In the genomic region with DNA sequence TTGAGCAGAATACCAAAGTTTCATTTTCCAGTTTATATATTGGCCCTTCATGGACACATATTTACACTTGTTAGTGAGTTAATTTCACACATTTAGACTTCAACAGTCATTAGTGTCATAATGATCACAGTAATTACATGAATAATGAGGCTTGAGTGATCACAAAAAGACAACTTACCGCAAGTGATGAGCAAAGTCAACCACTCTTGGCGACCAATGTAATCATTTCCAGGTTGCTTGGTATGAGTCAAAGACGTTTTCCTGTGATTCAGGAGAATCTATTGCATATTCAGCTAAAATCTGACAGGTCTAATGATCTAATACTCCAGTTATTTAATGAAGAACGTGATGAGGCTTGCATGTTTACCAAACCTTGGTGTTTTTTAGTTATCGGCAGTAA, we compare ENCODE assay signal across 24 cellular contexts.
A peak's percentile ranks its signal among the peaks of the same experiment; 100 is the strongest.
DNase-seq lines count a peak whose midpoint lies in the region; ATAC-seq, FAIRE-seq and TF ChIP-seq lines count a peak whose summit lies in the region.
"Had no signal": no experiment of that assay in that cellular context is flagged by ENCODE, and none has a peak within 500 bp of the region (broad histone marks: within the 10 kb centered on the region; RNA-seq: fewer than 3 reads in every experiment).

No MANE protein-coding gene starts in this region.

- no peak overlapping the region for H3K27ac Mint-ChIP-seq in activated CD4-positive, alpha-beta T cell treated with anti-CD3 and anti-CD28 coated beads, Interleukin-2, amount 10 ng/mL, durations not matched to agents 24 days and 14 days
- H3K27ac Mint-ChIP-seq in naive thymus-derived CD8-positive, alpha-beta T cell = no peak overlapping the region
- H3K27ac Mint-ChIP-seq: B cell, CD14-positive monocyte, GM23338 had no signal

- no peaks in the 10 kb centered on the region for H3K27me3 ChIP-seq in bronchial epithelial cell (ENCODE audit: control insufficient read depth, insufficient read depth, low read length)
- H3K27me3 ChIP-seq: Peyer's patch had no signal

- TF ChIP-seq CTCF in bronchial epithelial cell (IDR thresholded peaks at IDR 0.05; ENCODE audit: insufficient read depth, low read length, severe bottlenecking) = no peak

- DNase-seq in activated CD4-positive, alpha-beta T cell treated with anti-CD3 and anti-CD28 coated beads, Interleukin-2, amount 10 ng/mL, durations not matched to agents 24 days and 14 days = peak; percentile 4
- no peak for DNase-seq in activated CD4-positive, alpha-beta T cell treated with anti-CD3 and anti-CD28 coated beads, Interleukin-2, amount 50 U/mL, for 1 hour
- DNase-seq in NCI-H69 (lab: John Stamatoyannopoulos, UW) (peak; percentile 31), bronchial epithelial cell (ENCODE audit: low read depth) (peak; percentile 5), kidney tubule cell (ENCODE audit: low spot score) (peak; percentile 30), SHP77 (lab: John Stamatoyannopoulos, UW) (no peak)
- no peak for DNase-seq in naive thymus-derived CD8-positive, alpha-beta T cell
- DNase-seq: EL, HCEC 1CT, KG1, NCI-H1092 treated with DMSO at 0.1 percent for 48 hours, NCI-H187, NCI-H446, NCI-H526 treated with DMSO at 0.1 percent for 48 hours, Peyer's patch, Right ventricle myocardium superior had no signal

- H3K4me3 Mint-ChIP-seq in activated CD4-positive, alpha-beta T cell treated with anti-CD3 and anti-CD28 coated beads, Interleukin-2, amount 10 ng/mL, durations not matched to agents 24 days and 14 days = no peak overlapping the region
- no peak overlapping the region for H3K4me3 Mint-ChIP-seq in naive thymus-derived CD8-positive, alpha-beta T cell
- H3K4me3 Mint-ChIP-seq: B cell, CD14-positive monocyte, GM23338 had no signal

- intact Hi-C loops in activated CD4-positive, alpha-beta T cell treated with anti-CD3 and anti-CD28 coated beads, Interleukin-2, amount 10 ng/mL, durations not matched to agents 24 days and 14 days (cut with micrococcal nuclease) = no loop called here

- no peak for ATAC-seq in naive thymus-derived CD8-positive, alpha-beta T cell
- ATAC-seq in GM21367 (IDR thresholded peaks at IDR 0.05; ENCODE audit: unreplicated experiment) = no peak
- ATAC-seq: GM23338 had no signal

- H3K4me3 ChIP-seq in bronchial epithelial cell (ENCODE audit: low read depth, low read length) = no peak overlapping the region
- H3K4me3 ChIP-seq: GM23338, Peyer's patch had no signal

- FAIRE-seq in bronchial epithelial cell (lab: Jason Lieb, UNC) = no peak
- FAIRE-seq: A204.1, D721Med, GM12891, HTR-8/SVneo had no signal

- no peaks in the 10 kb centered on the region for H3K9me3 Mint-ChIP-seq in activated CD4-positive, alpha-beta T cell treated with anti-CD3 and anti-CD28 coated beads, Interleukin-2, amount 10 ng/mL, durations not matched to agents 24 days and 14 days
- H3K9me3 Mint-ChIP-seq in naive thymus-derived CD8-positive, alpha-beta T cell = peaks cover 0 to 6% (median 0%) of the 10 kb centered on the region in 9 donors
- H3K9me3 Mint-ChIP-seq: GM23338 had no signal

- POLR2A ChIA-PET in naive thymus-derived CD8-positive, alpha-beta T cell (lab: Charles Lee) = no interaction called here

- no peaks in the 10 kb centered on the region for H3K36me3 Mint-ChIP-seq in activated CD4-positive, alpha-beta T cell treated with anti-CD3 and anti-CD28 coated beads, Interleukin-2, amount 10 ng/mL, durations not matched to agents 24 days and 14 days (ENCODE audit: low read depth)
- no peaks in the 10 kb centered on the region for H3K36me3 Mint-ChIP-seq in naive thymus-derived CD8-positive, alpha-beta T cell
- H3K36me3 Mint-ChIP-seq: CD14-positive monocyte had no signal

- H3K36me3 ChIP-seq in bronchial epithelial cell (ENCODE audit: control insufficient read depth, insufficient read depth, low read length) = no peaks in the 10 kb centered on the region
- H3K36me3 ChIP-seq: Peyer's patch had no signal

- no peaks in the 10 kb centered on the region for H3K27me3 Mint-ChIP-seq in activated CD4-positive, alpha-beta T cell treated with anti-CD3 and anti-CD28 coated beads, Interleukin-2, amount 10 ng/mL, durations not matched to agents 24 days and 14 days
- no peaks in the 10 kb centered on the region for H3K27me3 Mint-ChIP-seq in naive thymus-derived CD8-positive, alpha-beta T cell
- H3K27me3 Mint-ChIP-seq: B cell had no signal

- H3K4me1 Mint-ChIP-seq in activated CD4-positive, alpha-beta T cell treated with anti-CD3 and anti-CD28 coated beads, Interleukin-2, amount 10 ng/mL, durations not matched to agents 24 days and 14 days = no peaks in the 10 kb centered on the region
- H3K4me1 Mint-ChIP-seq in naive thymus-derived CD8-positive, alpha-beta T cell = no peaks in the 10 kb centered on the region
- H3K4me1 Mint-ChIP-seq: B cell, CD14-positive monocyte had no signal

Comparison
In these comparisons a context has a peak if more than half of its experiments do, and no peak if none do; other contexts are left out.
1. DNase-seq: peak in activated CD4-positive, alpha-beta T cell treated with anti-CD3 and anti-CD28 coated beads, Interleukin-2, amount 10 ng/mL, durations not matched to agents 24 days and 14 days (single experiment), NCI-H69 (single experiment), bronchial epithelial cell (single experiment) and kidney tubule cell (single experiment); none in activated CD4-positive, alpha-beta T cell treated with anti-CD3 and anti-CD28 coated beads, Interleukin-2, amount 50 U/mL, for 1 hour (single experiment), naive thymus-derived CD8-positive, alpha-beta T cell (0 of 10) and SHP77 (0 of 2).